8 cellular contexts compared by ENCODE assay signal in the genomic region with DNA sequence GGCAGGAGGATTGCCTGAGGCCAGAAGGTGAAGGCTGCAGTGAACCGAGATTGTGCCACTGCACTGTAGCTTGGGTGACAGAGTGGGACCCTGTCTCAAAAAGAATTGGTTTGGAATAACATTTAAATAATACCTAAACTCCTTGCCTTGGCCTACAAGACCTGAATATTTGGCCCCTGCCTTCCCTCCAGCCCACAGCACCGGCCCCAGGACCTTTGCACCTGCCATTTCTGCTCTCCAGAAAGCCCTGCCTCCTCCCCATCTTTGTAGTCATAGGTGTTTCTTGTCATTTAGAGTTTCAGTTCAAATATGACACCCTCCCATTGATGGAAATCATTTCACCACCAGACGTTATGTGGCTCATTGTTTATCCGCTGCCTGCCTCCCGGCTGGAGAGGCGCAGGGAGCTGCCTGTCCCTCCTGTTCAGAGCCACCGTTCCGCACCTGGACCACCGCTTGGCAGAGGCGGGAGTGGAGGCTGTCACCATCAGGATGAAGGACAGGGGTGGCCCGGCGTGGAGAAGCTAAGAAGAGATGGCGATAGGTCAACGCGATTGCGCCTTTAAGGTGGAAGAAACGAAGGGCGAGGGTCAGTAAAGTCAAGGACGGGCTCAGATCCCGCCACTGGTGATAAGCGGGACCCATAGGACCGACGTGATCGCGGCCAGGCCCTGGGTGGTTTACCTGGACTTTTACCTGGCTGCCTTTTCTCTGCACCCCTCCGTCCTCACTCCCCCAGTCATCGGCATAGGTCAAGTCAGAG. TPM values are rescaled to one million over a fixed set of nuclear protein-coding genes. Genes with fewer than 3 reads are reported as not detected.
DNase-seq lines count a peak whose midpoint lies in the region; ATAC-seq and TF ChIP-seq lines count a peak whose summit lies in the region.

No MANE protein-coding gene starts in this region.

- peak overlapping the region; percentile 88 to 93 (median 90) for H3K27ac ChIP-seq in esophagus squamous epithelium
- peak overlapping the region; percentile 92 for H3K27ac ChIP-seq in psoas muscle

- intact Hi-C loops in esophagus squamous epithelium (cut with DNase I) = no loop called here
- intact Hi-C loops in psoas muscle (cut with DNase I) = loop anchor here (2.0 to 5.0 kb wide), 2 partner anchors 48 to 53 kb away; no protein-coding TSS in a partner anchor

- H3K27me3 ChIP-seq in esophagus squamous epithelium (no peaks in the 10 kb centered on the region), psoas muscle (ENCODE audit: insufficient read depth in 3 of 3, low read length in 2 of 3) (no peaks in the 10 kb centered on the region)

- H3K4me3 ChIP-seq in GM12865 (ENCODE audit: low read depth, low read length) = peak overlapping the region; percentile 52
- peak overlapping the region; percentile 59 to 90 (median 81) for H3K4me3 ChIP-seq in esophagus squamous epithelium
- H3K4me3 ChIP-seq in psoas muscle = peak overlapping the region; percentile 90

- 27 to 34% methylated on average over 11 to 12 of the region's 27 CpGs for WGBS in esophagus squamous epithelium, 2 donors
- WGBS in psoas muscle, 3 donors = 46 to 53% (median 52%) methylated on average over 27 of the region's 27 CpGs

- DNase-seq in GM12865 (ENCODE audit: low read depth) (no peak), SK-N-DZ (ENCODE audit: low spot score) (peak; percentile 30), esophagus squamous epithelium (lab: John Stamatoyannopoulos, UW) (no peak), psoas muscle (peak in 1 of 2 donors; percentile 56), NCI-H1694 treated with DMSO at 0.1 percent for 48 hours (lab: John Stamatoyannopoulos, UW) (no peak)

- H3K4me1 ChIP-seq in esophagus squamous epithelium = peaks cover 10 to 76% (median 29%) of the 10 kb centered on the region in 3 donors
- H3K4me1 ChIP-seq in psoas muscle = peaks cover 59% of the 10 kb centered on the region

- no peak for TF ChIP-seq CTCF in GM12865 (IDR thresholded peaks at IDR 0.05; ENCODE audit: insufficient read depth, low read depth, low read length, missing control alignments)
- TF ChIP-seq CTCF in esophagus squamous epithelium (IDR thresholded peaks at IDR 0.05) = no peak
- no peak for TF ChIP-seq CTCF in psoas muscle (IDR thresholded peaks at IDR 0.05)

- H3K9me3 ChIP-seq in esophagus squamous epithelium (no peaks in the 10 kb centered on the region), psoas muscle (no peaks in the 10 kb centered on the region)

- no peak for TF ChIP-seq POLR2A in esophagus squamous epithelium (IDR thresholded peaks at IDR 0.05)

- H3K36me3 ChIP-seq in esophagus squamous epithelium (no peaks in the 10 kb centered on the region), psoas muscle (ENCODE audit: insufficient read depth in 1 of 2, low read depth in 1 of 2) (no peaks in the 10 kb centered on the region)

- ATAC-seq in psoas muscle (no peak), GM19463 (IDR thresholded peaks at IDR 0.05; ENCODE audit: unreplicated experiment) (no peak), HG03432 (IDR thresholded peaks at IDR 0.05; ENCODE audit: unreplicated experiment) (no peak), HG02610 (IDR thresholded peaks at IDR 0.05; ENCODE audit: unreplicated experiment) (no peak)

RNA-seq across cellular contexts. Expression of gene LPIN1, which starts 0.6 kb away (rescaled TPM):
- polyA plus RNA-seq in SK-N-DZ (2014; cell fraction: cytosol; rRNA removed) = 22.6 and 31.4 TPM in 2 replicates
- polyA plus RNA-seq in SK-N-DZ (2014; cell fraction: nucleus; rRNA removed) = 31.0 and 39.8 TPM in 2 replicates
- 10 to 100 TPM; 16.9 to 80.9 (median 39.7) TPM for total RNA-seq in esophagus squamous epithelium
- 100 to 1,000 TPM; 109 to 382 (median 250) TPM for total RNA-seq in psoas muscle
- polyA plus RNA-seq in psoas muscle = 100 to 1,000 TPM in 2 of 3 donors, 10 to 100 TPM in 1; 82.0 to 291 (median 146) TPM
